ENCODE assay signal across 9 cellular contexts in genomic region chrX:48531359-48531954, GRCh38. TPM values are rescaled to one million over a fixed set of nuclear protein-coding genes. Genes with fewer than 3 reads are reported as not detected.
DNase-seq lines count a peak whose midpoint lies in the region; ATAC-seq, FAIRE-seq and TF ChIP-seq lines count a peak whose summit lies in the region.
"Had no signal": no experiment of that assay in that cellular context is flagged by ENCODE, and none has a peak within 500 bp of the region (broad histone marks: within the 10 kb centered on the region; RNA-seq: fewer than 3 reads in every experiment).

No MANE protein-coding gene starts in this region.

- intact Hi-C loops in natural killer cell (cut with micrococcal nuclease): no loop called here

- no peak for TF ChIP-seq CTCF in natural killer cell (IDR thresholded peaks at IDR 0.05)

- peak; percentile 38 for FAIRE-seq in colon (lab: Jason Lieb, UNC)
- FAIRE-seq: endometrium had no signal

- peak; percentile 77 to 88 (median 87) for ATAC-seq in natural killer cell

- no peaks in the 10 kb centered on the region for H3K9me3 Mint-ChIP-seq in natural killer cell

- DNase-seq in Caki2 (ENCODE audit: low read depth) (peak; percentile 47), OCI-M1 (lab: John Stamatoyannopoulos, UW) (peak; percentile 82), natural killer cell (no peak), NCI-H1930 (lab: John Stamatoyannopoulos, UW) (no peak), NCI-H1048 (lab: John Stamatoyannopoulos, UW) (no peak), DMS114 treated with DMSO at 0.1 percent for 48 hours (lab: John Stamatoyannopoulos, UW; ENCODE audit: unreplicated experiment) (no peak), mesenteric fat pad (ENCODE audit: low spot score) (no peak)

- in situ Hi-C loops in Caki2 (cut with HindIII; ENCODE audit: low pct_unique_long_range_greater_than_20kb, low sequenced_read_pairs): no loop called here

- peaks cover 10 to 54% of the 10 kb centered on the region in 2 donors for H3K4me1 Mint-ChIP-seq in natural killer cell

- H3K4me3 Mint-ChIP-seq in natural killer cell: peak overlapping the region; percentile 32

- no peaks in the 10 kb centered on the region for H3K36me3 Mint-ChIP-seq in natural killer cell

- no peaks in the 10 kb centered on the region for H3K27me3 Mint-ChIP-seq in natural killer cell (ENCODE audit: low read depth in 2 of 2)

- peak overlapping the region; percentile 83 to 99 for H3K27ac Mint-ChIP-seq in natural killer cell

RNA-seq across cellular contexts. Expression of gene TBC1D25, which starts 8.1 kb away (rescaled TPM):
- 1.6 and 2.8 TPM in 2 replicates for total RNA-seq in Caki2 (2014; rRNA removed; shearing (Covaris generic); ENCODE audit: low replicate concordance)
- 10 to 100 TPM; 34.9 to 41.8 (median 36.1) TPM for total RNA-seq in natural killer cell
- 19.9 TPM for total RNA-seq in mesenteric fat pad

RNA-seq across cellular contexts. Expression of gene EBP, which starts 9.8 kb away (rescaled TPM):
- 66.8 and 118 TPM in 2 replicates for total RNA-seq in Caki2 (2014; rRNA removed; shearing (Covaris generic); ENCODE audit: low replicate concordance)
- total RNA-seq in natural killer cell: 100 to 1,000 TPM in 1 of 3 donors, 10 to 100 TPM in 2; 91.6 to 115 (median 97.6) TPM
- total RNA-seq in mesenteric fat pad: 18.8 TPM

RNA-seq across cellular contexts. Expression of gene PORCN, which starts 22.7 kb away (rescaled TPM):
- 149 and 151 TPM in 2 replicates for total RNA-seq in Caki2 (2014; rRNA removed; shearing (Covaris generic); ENCODE audit: low replicate concordance)
- total RNA-seq in natural killer cell (10 to 100 TPM; 29.6 to 33.1 (median 31.1) TPM), mesenteric fat pad (7.8 TPM)

RNA-seq across cellular contexts. Expression of gene RBM3, which starts 42.8 kb away (rescaled TPM):
- 143 and 168 TPM in 2 replicates for total RNA-seq in Caki2 (2014; rRNA removed; shearing (Covaris generic); ENCODE audit: low replicate concordance)
- 100 to 1,000 TPM; 356 to 419 (median 366) TPM for total RNA-seq in natural killer cell
- total RNA-seq in mesenteric fat pad: 343 TPM

RNA-seq across cellular contexts. Expression of gene FTSJ1, which starts 55.5 kb away (rescaled TPM):
- 126 and 139 TPM in 2 replicates for total RNA-seq in Caki2 (2014; rRNA removed; shearing (Covaris generic); ENCODE audit: low replicate concordance)
- 10 to 100 TPM; 62.4 to 75.3 (median 67.3) TPM for total RNA-seq in natural killer cell
- 40.4 TPM for total RNA-seq in mesenteric fat pad

Comparison
In these comparisons a context has a peak if more than half of its experiments do, and no peak if none do; other contexts are left out.
1. DNase-seq: peak in Caki2 (single experiment) and OCI-M1 (single experiment); none in natural killer cell (single experiment), NCI-H1930 (0 of 2), NCI-H1048 (single experiment), DMS114 treated with DMSO at 0.1 percent for 48 hours (single experiment) and mesenteric fat pad (single experiment).